ENCODE assay signal across 14 cellular contexts in the genomic region with DNA sequence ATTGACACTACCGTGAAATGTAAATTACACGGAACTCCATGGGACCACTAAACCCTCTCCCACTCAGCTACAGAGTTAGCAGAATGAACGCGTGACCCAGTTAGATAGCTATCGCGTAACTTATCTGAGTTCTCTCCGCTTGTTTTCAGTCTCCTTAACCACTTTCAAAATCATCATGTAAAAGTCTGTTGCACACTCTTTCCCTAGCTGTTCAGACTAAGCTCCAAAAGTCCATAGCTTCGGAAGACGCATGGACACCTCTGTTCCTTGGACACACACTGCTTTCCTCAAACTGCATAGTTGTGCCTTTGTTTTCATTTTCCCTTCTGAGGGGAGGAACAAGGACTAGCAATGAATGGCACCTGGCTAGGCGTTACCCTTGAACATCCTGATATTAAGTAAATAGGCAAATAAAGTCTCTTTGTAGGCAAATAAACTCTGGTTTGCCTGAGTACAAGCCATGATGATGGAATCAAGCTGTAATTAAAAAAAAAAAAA.
DNase-seq lines count a peak whose midpoint lies in the region; ATAC-seq and TF ChIP-seq lines count a peak whose summit lies in the region.
"Had no signal": no experiment of that assay in that cellular context is flagged by ENCODE, and none has a peak within 500 bp of the region (broad histone marks: within the 10 kb centered on the region; RNA-seq: fewer than 3 reads in every experiment).

No MANE protein-coding gene starts in this region.

- no peaks in the 10 kb centered on the region for H3K9me3 ChIP-seq in right lobe of liver
- no peaks in the 10 kb centered on the region for H3K9me3 ChIP-seq in sigmoid colon

- TF ChIP-seq POLR2A in right lobe of liver (IDR thresholded peaks at IDR 0.05) (no peak), sigmoid colon (IDR thresholded peaks at IDR 0.05) (no peak)

- no peaks in the 10 kb centered on the region for H3K4me1 Mint-ChIP-seq in T-cell
- H3K4me1 Mint-ChIP-seq: stimulated activated memory B cell treated with anti-CD40 and anti-IgM and Interleukin-4, amounts not matched to agents 10 μg/mL and 1 μg/mL and 100 μg/mL, for 72 hours had no signal

- H3K9me3 Mint-ChIP-seq in T-cell: no peaks in the 10 kb centered on the region
- H3K9me3 Mint-ChIP-seq: CD4-positive, alpha-beta T cell; stimulated activated memory B cell treated with anti-CD40 and anti-IgM and Interleukin-4, amounts not matched to agents 10 μg/mL and 1 μg/mL and 100 μg/mL, for 72 hours had no signal

- H3K36me3 Mint-ChIP-seq in T-cell: no peaks in the 10 kb centered on the region
- H3K36me3 Mint-ChIP-seq: stimulated activated memory B cell treated with anti-CD40 and anti-IgM and Interleukin-4, amounts not matched to agents 10 μg/mL and 1 μg/mL and 100 μg/mL, for 72 hours had no signal

- CTCF ChIA-PET in T-cell (lab: Charles Lee): interaction anchor here in 1 of 2 donors (0.7 kb wide), 1 partner anchor 11 kb away, joined by 4 read pairs; no protein-coding TSS in a partner anchor

- H3K4me3 Mint-ChIP-seq in T-cell: no peak overlapping the region
- H3K4me3 Mint-ChIP-seq: CD4-positive, alpha-beta T cell; stimulated activated memory B cell treated with anti-CD40 and anti-IgM and Interleukin-4, amounts not matched to agents 10 μg/mL and 1 μg/mL and 100 μg/mL, for 72 hours had no signal

- peaks cover 0 to 61% (median 21%) of the 10 kb centered on the region in 4 donors for H3K4me1 ChIP-seq in right lobe of liver
- peaks cover 0 to 86% (median 76%) of the 10 kb centered on the region in 4 donors for H3K4me1 ChIP-seq in sigmoid colon

- H3K27ac ChIP-seq in VCaP (peak overlapping the region; percentile 77), right lobe of liver (peak overlapping the region; percentile 37 to 75 (median 58)), sigmoid colon (peak overlapping the region; percentile 58 to 76 (median 71))
- H3K27ac ChIP-seq: epithelial cell of prostate had no signal

- no peaks in the 10 kb centered on the region for H3K36me3 ChIP-seq in right lobe of liver
- H3K36me3 ChIP-seq in sigmoid colon: no peaks in the 10 kb centered on the region

- POLR2A ChIA-PET in T-cell (lab: Charles Lee): no interaction called here

- ATAC-seq in right lobe of liver: peak; percentile 64 to 71 (median 66)
- ATAC-seq in T-cell (replicated peaks in 1 of 4): no peak
- ATAC-seq: stimulated activated memory B cell treated with anti-CD40 and anti-IgM and Interleukin-4, amounts not matched to agents 10 μg/mL and 1 μg/mL and 100 μg/mL, for 72 hours had no signal

- H3K27me3 ChIP-seq in right lobe of liver (no peaks in the 10 kb centered on the region), sigmoid colon (no peaks in the 10 kb centered on the region)

- no peak overlapping the region for H3K27ac Mint-ChIP-seq in T-cell
- H3K27ac Mint-ChIP-seq: CD4-positive, alpha-beta T cell; stimulated activated memory B cell treated with anti-CD40 and anti-IgM and Interleukin-4, amounts not matched to agents 10 μg/mL and 1 μg/mL and 100 μg/mL, for 72 hours had no signal

- no peak for TF ChIP-seq EP300 in sigmoid colon (IDR thresholded peaks at IDR 0.05)

- peak; percentile 15 for DNase-seq in DMS53 treated with DMSO at 0.1 percent for 48 hours (lab: John Stamatoyannopoulos, UW; ENCODE audit: unreplicated experiment)
- no peak for DNase-seq in right lobe of liver
- DNase-seq in sigmoid colon: no peak
- no peak for DNase-seq in NCI-H2196 (lab: John Stamatoyannopoulos, UW; ENCODE audit: unreplicated experiment)
- DNase-seq in T-cell: no peak
- DNase-seq in NCI-H187 treated with DMSO at 0.1 percent for 48 hours (lab: John Stamatoyannopoulos, UW): no peak
- no peak for DNase-seq in head of caudate nucleus
- DNase-seq: activated CD4-positive, alpha-beta T cell treated with anti-CD3 and anti-CD28 coated beads for 48 hours; activated naive CD4-positive, alpha-beta T cell; CD4-positive, alpha-beta T cell; SHP77 treated with DMSO at 0.1 percent for 48 hours had no signal

- intact Hi-C loops in right lobe of liver (cut with DNase I) (no loop called here), sigmoid colon (cut with DNase I) (no loop called here), head of caudate nucleus (cut with DNase I) (no loop called here)

- WGBS in right lobe of liver (ENCODE audit: insufficient coverage, low coverage, low lambda C conversion rate, missing lambda C conversion rate): 36% methylated on average over 10 of the region's 10 CpGs
- 48 to 77% methylated on average over 10 of the region's 10 CpGs for WGBS in sigmoid colon, 2 donors

- peaks cover 2 to 5% of the 10 kb centered on the region in 2 donors for H3K27me3 Mint-ChIP-seq in T-cell
- H3K27me3 Mint-ChIP-seq: CD4-positive, alpha-beta T cell; stimulated activated memory B cell treated with anti-CD40 and anti-IgM and Interleukin-4, amounts not matched to agents 10 μg/mL and 1 μg/mL and 100 μg/mL, for 72 hours had no signal

- peak overlapping the region in 2 of 3 donors; percentile 10 to 36 for H3K4me3 ChIP-seq in right lobe of liver
- H3K4me3 ChIP-seq in sigmoid colon: no peak overlapping the region

- TF ChIP-seq CTCF in VCaP (conservative IDR thresholded peaks at IDR 0.05) (no peak), right lobe of liver (IDR thresholded peaks at IDR 0.05) (no peak), sigmoid colon (IDR thresholded peaks at IDR 0.05) (no peak)

Comparison
In these comparisons a context has a peak if more than half of its experiments do, and no peak if none do; other contexts are left out.
1. ATAC-seq: peak in right lobe of liver (4 of 4); none in T-cell (0 of 4).
2. H3K4me3 ChIP-seq: peak in right lobe of liver (2 of 3); none in sigmoid colon (0 of 4).
3. Peak in every context shown above with its lines, with median percentiles within 50 percentile points of each other: H3K27ac ChIP-seq.